8 cellular contexts compared by ENCODE assay signal in the genomic region with DNA sequence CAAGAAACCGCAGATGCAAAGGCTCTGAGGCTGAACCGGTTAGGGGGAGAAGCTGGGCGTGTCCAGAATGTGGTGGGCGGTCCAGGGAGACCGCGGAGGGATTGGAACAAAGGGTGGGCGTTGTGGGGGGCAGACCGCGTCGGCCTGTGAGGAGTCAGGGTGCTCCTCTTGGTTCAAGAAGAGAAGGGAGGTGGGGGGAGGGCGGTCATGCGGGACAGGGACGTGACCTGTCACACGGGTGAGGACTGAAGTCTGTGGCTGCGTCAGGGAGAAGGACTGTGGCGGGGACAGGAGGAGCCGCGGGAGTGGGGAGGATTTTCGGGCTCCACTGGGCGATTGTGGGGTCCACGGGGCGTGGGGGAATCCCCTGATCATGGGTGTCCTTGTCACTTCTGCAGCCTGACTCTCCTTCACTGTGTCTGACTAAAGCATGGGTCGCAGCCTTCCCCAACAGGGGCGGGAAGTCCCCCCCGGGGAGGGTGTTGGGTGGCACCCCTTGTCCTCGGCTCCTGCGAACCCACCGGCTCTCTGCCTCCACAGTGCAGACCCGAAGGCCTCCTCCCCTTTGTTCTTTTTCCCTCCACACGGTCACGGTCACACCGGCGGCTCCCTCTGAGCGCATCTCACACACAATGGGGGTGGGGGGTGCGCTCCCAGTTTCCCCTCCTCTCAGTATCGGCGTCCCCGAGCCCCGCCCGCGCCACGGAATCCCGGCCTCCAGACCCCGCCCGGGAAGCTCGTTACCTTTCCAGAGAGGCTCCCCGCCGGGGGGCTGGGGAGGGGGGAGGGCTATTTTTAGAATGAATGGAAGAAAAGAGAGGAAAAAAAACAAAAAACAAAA. TPM values are rescaled to one million over a fixed set of nuclear protein-coding genes. Genes with fewer than 3 reads are reported as not detected.
DNase-seq lines count a peak whose midpoint lies in the region; FAIRE-seq and TF ChIP-seq lines count a peak whose summit lies in the region.

No MANE protein-coding gene starts in this region.

- TF ChIP-seq CTCF in nephron (IDR thresholded peaks at IDR 0.05; ENCODE audit: unreplicated experiment in 3 of 3) = no peak

- no peak for FAIRE-seq in RCC 7860 (lab: Jason Lieb, UNC)

- peaks cover 56% of the 10 kb centered on the region for H3K27me3 Mint-ChIP-seq in nephron (ENCODE audit: low read depth)

- H3K9me3 Mint-ChIP-seq in nephron = no peaks in the 10 kb centered on the region

- H3K4me1 Mint-ChIP-seq in nephron = peaks cover 44% of the 10 kb centered on the region

- H3K27ac Mint-ChIP-seq in nephron = peak overlapping the region; percentile 40 to 91 (median 67)

- DNase-seq in Daoy (ENCODE audit: low read depth) (peak; percentile 50), NCI-H1436 treated with DMSO at 0.1 percent for 48 hours (lab: John Stamatoyannopoulos, UW) (peak; percentile 68), OCI-M2 (lab: John Stamatoyannopoulos, UW; ENCODE audit: unreplicated experiment) (no peak), NOMO-1 (lab: John Stamatoyannopoulos, UW; ENCODE audit: unreplicated experiment in 2 of 2) (no peak), RCC 7860 (ENCODE audit: low spot score) (no peak), H4 (ENCODE audit: low spot score) (no peak)
- DNase-seq in activated naive CD4-positive, alpha-beta T cell treated with anti-CD3 and anti-CD28 coated beads, Interleukin-2, amount 50 U/mL, for 16 hours = peak; percentile 33

- no peaks in the 10 kb centered on the region for H3K36me3 Mint-ChIP-seq in nephron (ENCODE audit: low read depth)

- peak overlapping the region; percentile 69 to 81 (median 75) for H3K4me3 Mint-ChIP-seq in nephron

RNA-seq across cellular contexts. Expression of a gene that starts 16.4 kb away (rescaled TPM):
- total RNA-seq in Daoy (2014; rRNA removed; shearing (Covaris generic)) = 0.06 TPM in 1 of 2 replicates, not detected in the other
- total RNA-seq in H4 (2014; rRNA removed; shearing (Covaris generic)) = 0.49 and 1.7 TPM in 2 replicates

RNA-seq across cellular contexts. Expression of a gene that starts 17.7 kb away (rescaled TPM):
- total RNA-seq in Daoy (2014; rRNA removed; shearing (Covaris generic)) = 44.7 and 53.3 TPM in 2 replicates
- total RNA-seq in H4 (2014; rRNA removed; shearing (Covaris generic)) = 30.4 and 36.6 TPM in 2 replicates

RNA-seq across cellular contexts. Expression of a gene that starts 57.4 kb away (rescaled TPM):
- total RNA-seq in Daoy (2014; rRNA removed; shearing (Covaris generic)) = 25.6 and 35.7 TPM in 2 replicates
- 8.7 and 9.3 TPM in 2 replicates for total RNA-seq in H4 (2014; rRNA removed; shearing (Covaris generic))

Comparison
In these comparisons a context has a peak if more than half of its experiments do, and no peak if none do; other contexts are left out.
1. DNase-seq: peak in Daoy (single experiment), NCI-H1436 treated with DMSO at 0.1 percent for 48 hours (single experiment) and activated naive CD4-positive, alpha-beta T cell treated with anti-CD3 and anti-CD28 coated beads, Interleukin-2, amount 50 U/mL, for 16 hours (single experiment); none in OCI-M2 (single experiment), NOMO-1 (0 of 2), RCC 7860 (single experiment) and H4 (single experiment).